In the genomic region with DNA sequence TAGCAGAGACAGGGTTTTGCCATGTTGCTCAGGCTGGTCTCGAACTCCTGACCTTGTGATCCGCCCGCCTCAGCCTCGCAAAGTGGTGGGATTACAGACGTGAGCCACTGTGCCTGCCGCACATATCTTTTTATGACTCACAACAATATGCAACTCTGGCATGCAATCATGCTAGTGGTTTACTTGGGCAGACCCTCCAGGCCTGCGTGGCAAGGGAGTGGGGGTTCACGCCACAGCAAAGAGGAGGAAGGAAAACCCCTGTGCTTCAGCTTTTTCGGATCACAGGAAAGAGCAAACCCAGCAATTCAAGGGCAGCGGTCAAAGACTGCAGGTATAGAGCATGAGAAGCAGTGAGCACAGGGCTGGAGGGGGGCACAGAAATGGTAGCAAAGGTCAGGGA, we compare ENCODE assay signal across 19 cellular contexts.
"Had no signal": no experiment of that assay in that cellular context is flagged by ENCODE, and none has a peak within 500 bp of the region (broad histone marks: within the 10 kb centered on the region; RNA-seq: fewer than 3 reads in every experiment).

No MANE protein-coding gene starts in this region.

- H3K27me3 Mint-ChIP-seq: activated CD8-positive, alpha-beta memory T cell treated with anti-CD3 and anti-CD28 coated beads, Interleukin-2, amount 10 ng/mL, durations not matched to agents 7 days and 5 days; progenitor cell of endocrine pancreas; T-cell had no signal

- H3K9me3 Mint-ChIP-seq: nephron progenitor cell, T-cell had no signal

- H3K27ac Mint-ChIP-seq: activated CD8-positive, alpha-beta memory T cell treated with anti-CD3 and anti-CD28 coated beads, Interleukin-2, amount 10 ng/mL, durations not matched to agents 7 days and 5 days; nephron progenitor cell; progenitor cell of endocrine pancreas; T-cell had no signal

- H3K4me3 Mint-ChIP-seq: activated CD8-positive, alpha-beta memory T cell treated with anti-CD3 and anti-CD28 coated beads, Interleukin-2, amount 10 ng/mL, durations not matched to agents 7 days and 5 days; nephron progenitor cell; T-cell had no signal

- H3K4me1 Mint-ChIP-seq: nephron progenitor cell, T-cell had no signal

- ATAC-seq: activated CD8-positive, alpha-beta memory T cell treated with anti-CD3 and anti-CD28 coated beads, Interleukin-2, amount 10 ng/mL, durations not matched to agents 7 days and 5 days; esophagus mucosa; gastroesophageal sphincter; left ventricle myocardium superior; T-cell had no signal

- DNase-seq: activated CD4-positive, alpha-beta T cell treated with anti-CD3 and anti-CD28 coated beads, Interleukin-2, amount 50 U/mL, for 48 hours; activated CD8-positive, alpha-beta memory T cell treated with anti-CD3 and anti-CD28 coated beads, Interleukin-2, amount 10 ng/mL, durations not matched to agents 7 days and 5 days; activated effector memory CD4-positive, alpha-beta T cell treated with Interleukin-2 at 50 U/mL for 16 hours; activated naive CD4-positive, alpha-beta T cell treated with anti-CD3 and anti-CD28 coated beads, Interleukin-2, amount 50 U/mL, for 16 hours; activated T-cell treated with anti-CD3 and anti-CD28 coated beads, Interleukin-2, amount 50 U/mL, for 1 hour; amniotic stem cell; caudate nucleus; colonic mucosa; left ventricle myocardium superior; nephron progenitor cell; SK-N-SH; stimulated activated CD4-positive, alpha-beta T cell treated with anti-CD3 and anti-CD28 coated beads, Interleukin-12 subunit alpha, Interleukin-12 subunit beta, amount 100 ng/mL, for 4 hours; stimulated activated CD4-positive, alpha-beta T cell treated with anti-CD3 and anti-CD28 coated beads, Interleukin-1b, Interleukin-23, amount 100 ng/mL, for 48 hours; stomach; T-cell; trophoblast cell had no signal
